In the genomic region with DNA sequence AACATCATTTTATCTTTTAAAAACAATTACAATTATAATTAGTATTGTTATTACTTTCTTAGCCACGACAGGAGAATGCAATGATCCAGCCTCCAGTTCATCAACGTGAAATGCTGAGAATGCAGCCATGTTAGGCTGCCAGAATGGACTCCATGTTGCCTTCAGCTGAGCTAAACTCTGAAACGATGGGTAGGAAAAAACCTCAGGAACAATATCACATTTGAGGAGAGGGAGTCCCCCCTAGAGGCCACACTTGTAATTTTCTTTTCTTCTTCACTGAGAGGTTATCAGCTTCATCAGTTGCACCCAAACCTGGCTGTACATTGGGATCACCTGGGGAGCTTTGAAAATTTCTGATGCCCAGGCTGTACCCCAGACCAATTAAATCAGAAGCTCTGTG, we compare ENCODE assay signal across 11 cellular contexts. TPM values are rescaled to one million over a fixed set of nuclear protein-coding genes. Genes with fewer than 3 reads are reported as not detected.
A peak's percentile ranks its signal among the peaks of the same experiment; 100 is the strongest.
DNase-seq lines count a peak whose midpoint lies in the region; ATAC-seq and TF ChIP-seq lines count a peak whose summit lies in the region.
"Had no signal": no experiment of that assay in that cellular context is flagged by ENCODE, and none has a peak within 500 bp of the region (broad histone marks: within the 10 kb centered on the region; RNA-seq: fewer than 3 reads in every experiment).

No MANE protein-coding gene starts in this region.

- no peaks in the 10 kb centered on the region for H3K36me3 ChIP-seq in KMS-11 (ENCODE audit: insufficient read depth)

- no peaks in the 10 kb centered on the region for H3K27me3 Mint-ChIP-seq in mesothelial cell of epicardium (ENCODE audit: low read depth)

- H4K20me1 ChIP-seq in KMS-11 (ENCODE audit: insufficient read depth) = no peaks in the 10 kb centered on the region

- H3K9ac ChIP-seq in KMS-11 = no peak overlapping the region

- TF ChIP-seq POLR2A in GM18505 (IDR thresholded peaks at IDR 0.05; ENCODE audit: borderline replicate concordance, extremely low read depth, insufficient read depth, insufficient read length) = no peak

- no peaks in the 10 kb centered on the region for H3K79me2 ChIP-seq in KMS-11 (ENCODE audit: insufficient read depth, low read depth)

- H3K4me1 Mint-ChIP-seq in mesothelial cell of epicardium = no peaks in the 10 kb centered on the region
- H3K4me1 Mint-ChIP-seq: activated naive CD8-positive, alpha-beta T cell treated with anti-CD3 and anti-CD28 coated beads, Interleukin-2, amount 10 ng/mL, durations not matched to agents 7 days and 5 days; T-cell had no signal

- peak; percentile 50 for DNase-seq in ELF-1 (ENCODE audit: low read depth, low spot score)
- peak; percentile 26 for DNase-seq in astrocyte of the spinal cord (ENCODE audit: low read depth, low spot score)
- DNase-seq in mesothelial cell of epicardium (ENCODE audit: low spot score in 2 of 2, unreplicated experiment in 2 of 2) = no peak
- DNase-seq in activated CD4-positive, CD25-positive, alpha-beta regulatory T cell (lab: John Stamatoyannopoulos, UW) = no peak
- no peak for DNase-seq in NCI-H2029 treated with DMSO at 0.1 percent for 48 hours (lab: John Stamatoyannopoulos, UW)
- DNase-seq: activated naive CD8-positive, alpha-beta T cell treated with anti-CD3 and anti-CD28 coated beads, Interleukin-2, amount 10 ng/mL, durations not matched to agents 7 days and 5 days; T-cell had no signal

- no peak for ATAC-seq in GM18505 (IDR thresholded peaks at IDR 0.05; ENCODE audit: unreplicated experiment)
- no peak for ATAC-seq in GM19395 (IDR thresholded peaks at IDR 0.05; ENCODE audit: unreplicated experiment)
- ATAC-seq: T-cell had no signal

- H3K27ac Mint-ChIP-seq in mesothelial cell of epicardium = no peak overlapping the region
- H3K27ac Mint-ChIP-seq: activated naive CD8-positive, alpha-beta T cell treated with anti-CD3 and anti-CD28 coated beads, Interleukin-2, amount 10 ng/mL, durations not matched to agents 7 days and 5 days; T-cell had no signal

- H2AFZ ChIP-seq in KMS-11 (ENCODE audit: low read depth) = no peak overlapping the region

- peaks cover 10% of the 10 kb centered on the region for H3K9me3 Mint-ChIP-seq in mesothelial cell of epicardium

- H3K27me3 ChIP-seq in KMS-11 (ENCODE audit: insufficient read depth, low read depth) = no peaks in the 10 kb centered on the region

- H3K4me2 ChIP-seq in KMS-11 = no peak overlapping the region

- in situ Hi-C loops in astrocyte of the spinal cord (cut with HindIII; ENCODE audit: low sequenced_read_pairs) = no loop called here

- peaks cover 2% of the 10 kb centered on the region for H3K36me3 Mint-ChIP-seq in mesothelial cell of epicardium
- H3K36me3 Mint-ChIP-seq: T-cell had no signal

- TF ChIP-seq CTCF in KMS-11 (conservative IDR thresholded peaks at IDR 0.05; ENCODE audit: low read depth, low read length) (peak; percentile 52; the same call in 1 of the 2 replicates), astrocyte of the spinal cord (IDR thresholded peaks at IDR 0.05; ENCODE audit: low read depth, low read length) (peak; percentile 36), mesothelial cell of epicardium (IDR thresholded peaks at IDR 0.05; ENCODE audit: unreplicated experiment) (peak; percentile 43)

- H3K4me3 Mint-ChIP-seq in mesothelial cell of epicardium = no peak overlapping the region
- H3K4me3 Mint-ChIP-seq: activated naive CD8-positive, alpha-beta T cell treated with anti-CD3 and anti-CD28 coated beads, Interleukin-2, amount 10 ng/mL, durations not matched to agents 7 days and 5 days; T-cell had no signal

- H3K4me3 ChIP-seq in KMS-11 (IDR thresholded peaks at IDR 0.05; ENCODE audit: insufficient read depth, low read depth, low read length) (no peak overlapping the region), astrocyte of the spinal cord (ENCODE audit: low read depth, low read length) (no peak overlapping the region)
- H3K4me3 ChIP-seq: lung had no signal

- no peaks in the 10 kb centered on the region for H3K4me1 ChIP-seq in KMS-11 (ENCODE audit: low read depth, poor library complexity, severe bottlenecking)

- H3K27ac ChIP-seq in KMS-11 = no peak overlapping the region

RNA-seq across cellular contexts. Expression of a gene that starts 34.6 kb away (rescaled TPM):
- total RNA-seq in mesothelial cell of epicardium = 82.3 to 84.7 TPM (median 82.9 TPM) in 3 replicates
- total RNA-seq: activated naive CD8-positive, alpha-beta T cell treated with anti-CD3 and anti-CD28 coated beads, Interleukin-2, amount 10 ng/mL, durations not matched to agents 7 days and 5 days had no signal

Comparison
In these comparisons a context has a peak if more than half of its experiments do, and no peak if none do; other contexts are left out.
1. DNase-seq: peak in ELF-1 (single experiment) and astrocyte of the spinal cord (single experiment); none in mesothelial cell of epicardium (0 of 2), activated CD4-positive, CD25-positive, alpha-beta regulatory T cell (0 of 4) and NCI-H2029 treated with DMSO at 0.1 percent for 48 hours (single experiment).
2. Peak in every context shown above with its lines, with median percentiles within 50 percentile points of each other: CTCF ChIP-seq.